9 cellular contexts compared by ENCODE assay signal in genomic region chr11:13009921-13010736, GRCh38. TPM values are rescaled to one million over a fixed set of nuclear protein-coding genes. Genes with fewer than 3 reads are reported as not detected.
DNase-seq lines count a peak whose midpoint lies in the region; ATAC-seq, FAIRE-seq and TF ChIP-seq lines count a peak whose summit lies in the region.
"Had no signal": no experiment of that assay in that cellular context is flagged by ENCODE, and none has a peak within 500 bp of the region (broad histone marks: within the 10 kb centered on the region; RNA-seq: fewer than 3 reads in every experiment).

No MANE protein-coding gene starts in this region.

- peak; percentile 8 to 33; a peak in 2 of 5 replicates for TF ChIP-seq RAD21 in A549 (conservative IDR thresholded peaks at IDR 0.05 in 1 of 2, IDR thresholded peaks at IDR 0.05 in 1 of 2)

- no peak for TF ChIP-seq EP300 in A549 (IDR thresholded peaks at IDR 0.05)

- TF ChIP-seq CTCF in A549 (IDR thresholded peaks at IDR 0.05) (no peak; the same call in 2 of the 3 replicates), colonic mucosa (IDR thresholded peaks at IDR 0.05) (no peak), right lobe of liver (IDR thresholded peaks at IDR 0.05) (no peak)

- TF ChIP-seq POLR2A in A549 (IDR thresholded peaks at IDR 0.05; ENCODE audit: low read length), result no peak
- TF ChIP-seq POLR2A in right lobe of liver (IDR thresholded peaks at IDR 0.05), result no peak

- intact Hi-C loops in colonic mucosa (cut with DNase I), result no loop called here
- intact Hi-C loops in right lobe of liver (cut with DNase I), result no loop called here

- H3K27me3 ChIP-seq in colonic mucosa, result peaks cover 31% of the 10 kb centered on the region
- peaks cover 18 to 24% of the 10 kb centered on the region in 2 donors for H3K27me3 ChIP-seq in right lobe of liver

- H3K27ac ChIP-seq in A549 (peak overlapping the region; percentile 63 to 90), colonic mucosa (no peak overlapping the region), right lobe of liver (no peak overlapping the region)

- H3K36me3 ChIP-seq in colonic mucosa, result no peaks in the 10 kb centered on the region
- no peaks in the 10 kb centered on the region for H3K36me3 ChIP-seq in right lobe of liver

- H3K4me3 ChIP-seq in A549 (peak overlapping the region; percentile 66), colonic mucosa (peak overlapping the region; percentile 12), right lobe of liver (no peak overlapping the region)

- no peaks in the 10 kb centered on the region for H3K9me3 ChIP-seq in A549
- no peaks in the 10 kb centered on the region for H3K9me3 ChIP-seq in colonic mucosa
- no peaks in the 10 kb centered on the region for H3K9me3 ChIP-seq in right lobe of liver

- CTCF ChIA-PET in A549 (lab: Yijun Ruan, JAX), result interaction anchor here (0.7 to 4.3 kb wide), 18 partner anchors 11 to 424 kb away, joined by 3 to 25 read pairs (median 4); no protein-coding TSS in a partner anchor

- no peak for FAIRE-seq in A549 (lab: Jason Lieb, UNC)

- 39% methylated on average over 61 of the region's 93 CpGs for WGBS in A549 (ENCODE audit: missing lambda C conversion rate)
- WGBS in right lobe of liver (ENCODE audit: insufficient coverage, low coverage, low lambda C conversion rate, missing lambda C conversion rate), result 2% methylated on average over 25 of the region's 93 CpGs

- peak overlapping the region; percentile 87 for H3K4me2 ChIP-seq in A549

- DNase-seq in A549 (ENCODE audit: low read depth in 1 of 2, low spot score in 1 of 2) (peak; percentile 32 to 53), HT-29 (ENCODE audit: low spot score) (peak; percentile 71), colonic mucosa (peak; percentile 46), right lobe of liver (peak; percentile 71 to 89 (median 82)), GM19240 (ENCODE audit: insufficient read length, low spot score) (no peak)
- no peak for DNase-seq in stimulated activated CD4-positive, alpha-beta T cell treated with anti-CD3 and anti-CD28 coated beads, Interleukin-4, amount 100 ng/mL, for 24 hours

- H3K9ac ChIP-seq in colonic mucosa (ENCODE audit: low read depth in 2 of 2, low read length in 2 of 2), result peak overlapping the region in 1 of 2 donors; percentile 31

- POLR2A ChIA-PET in A549 (lab: Yijun Ruan, JAX), result interaction anchor here (0.7 to 2.5 kb wide), 18 partner anchors 13 to 721 kb away, joined by 3 to 11 read pairs (median 4); no protein-coding TSS in a partner anchor

- ATAC-seq in A549 (peak; percentile 63 to 72), right lobe of liver (peak; percentile 54 to 80 (median 72)), HG02571 (IDR thresholded peaks at IDR 0.05; ENCODE audit: unreplicated experiment) (no peak), HG03108 (IDR thresholded peaks at IDR 0.05; ENCODE audit: unreplicated experiment) (no peak)

- H3K4me1 ChIP-seq in A549 (peaks cover 56% of the 10 kb centered on the region), colonic mucosa (peaks cover 14% of the 10 kb centered on the region), right lobe of liver (peaks cover 0 to 46% (median 11%) of the 10 kb centered on the region in 4 donors)

TF ChIP-seq in A549, 52 proteins besides CTCF, POLR2A, EP300 and RAD21:
- TF ChIP-seq EHMT2 (IDR thresholded peaks at IDR 0.05; ENCODE audit: low read depth) (no peak), HDAC2 (IDR thresholded peaks at IDR 0.05) (0 out of 2 replicates have a peak, but pooled peaks have one; percentile 28), GATA3 (IDR thresholded peaks at IDR 0.05; ENCODE audit: borderline replicate concordance) (no peak), USF2 (IDR thresholded peaks at IDR 0.05) (no peak; the same call in 1 of the 2 replicates), CHD2 (IDR thresholded peaks at IDR 0.05; ENCODE audit: low read length, partially characterized antibody) (no peak), SMC3 (IDR thresholded peaks at IDR 0.05) (peak; percentile 35; the same call in 2 of the 3 replicates), ZNF302 (CRISPR knock-in tag; IDR thresholded peaks at IDR 0.05) (no peak), RARB (CRISPR knock-in tag; IDR thresholded peaks at IDR 0.05) (no peak), E2F6 (IDR thresholded peaks at IDR 0.05; ENCODE audit: borderline replicate concordance, low read depth) (peak; percentile 55), BHLHE40 (IDR thresholded peaks at IDR 0.05; ENCODE audit: low read depth, low read length) (no peak), KDM5A (IDR thresholded peaks at IDR 0.05) (no peak), MAX (IDR thresholded peaks at IDR 0.05) (peak; percentile 61), REST (IDR thresholded peaks at IDR 0.05) (no peak)

RNA-seq across cellular contexts. Expression of gene RASSF10, which starts 1.0 kb away (rescaled TPM):
- polyA plus RNA-seq in A549 (2011; rRNA removed) (2.4 and 3.9 TPM in 2 replicates), A549 (2017; fragmentation: RNase III; extraction: RNeasy Plus Mini Kit Qiagen cat#74134 plus additional on column Dnase treatment) (9.7 to 12.5 TPM (median 10.3 TPM) in 3 replicates)
- polyA plus RNA-seq in A549 (2012; cell fraction: cytosol; rRNA removed), result 3.0 and 3.7 TPM in 2 replicates
- polyA plus RNA-seq in A549 (2012; cell fraction: nucleus; rRNA removed), result 3.5 and 4.8 TPM in 2 replicates
- polyA minus RNA-seq in A549 (2011; rRNA and poly(A)+ RNA removed), result 2.6 and 3.2 TPM in 2 replicates
- total RNA-seq in HT-29 (2014; rRNA removed; shearing (Covaris generic)), result 32.4 and 33.8 TPM in 2 replicates
- total RNA-seq in colonic mucosa (1 to 10 TPM; 1.4 to 4.7 TPM), right lobe of liver (under 1 TPM in 2 of 6 experiments, not detected in 4; 0.11 to 0.49 TPM)
- total RNA-seq: T-helper 1 cell treated with Interleukin-12 subunit alpha and Interleukin-12 subunit beta and Interleukin-4 antibody, amounts not matched to agents 30 ng/mL and 1 ng/mL, for 36 hours had no signal

Comparison
In these comparisons a context has a peak if more than half of its experiments do, and no peak if none do; other contexts are left out.
1. ATAC-seq: peak in A549 (2 of 2) and right lobe of liver (4 of 4); none in HG02571 (single experiment) and HG03108 (single experiment).
2. DNase-seq: peak in A549 (2 of 2), HT-29 (single experiment), colonic mucosa (single experiment) and right lobe of liver (3 of 3); none in stimulated activated CD4-positive, alpha-beta T cell treated with anti-CD3 and anti-CD28 coated beads, Interleukin-4, amount 100 ng/mL, for 24 hours (single experiment) and GM19240 (single experiment).
3. H3K27ac ChIP-seq: peak in A549 (2 of 2); none in colonic mucosa (single experiment) and right lobe of liver (0 of 3).
4. H3K4me3 ChIP-seq: peak in A549 (single experiment) and colonic mucosa (single experiment); none in right lobe of liver (0 of 3).